In the genomic region with DNA sequence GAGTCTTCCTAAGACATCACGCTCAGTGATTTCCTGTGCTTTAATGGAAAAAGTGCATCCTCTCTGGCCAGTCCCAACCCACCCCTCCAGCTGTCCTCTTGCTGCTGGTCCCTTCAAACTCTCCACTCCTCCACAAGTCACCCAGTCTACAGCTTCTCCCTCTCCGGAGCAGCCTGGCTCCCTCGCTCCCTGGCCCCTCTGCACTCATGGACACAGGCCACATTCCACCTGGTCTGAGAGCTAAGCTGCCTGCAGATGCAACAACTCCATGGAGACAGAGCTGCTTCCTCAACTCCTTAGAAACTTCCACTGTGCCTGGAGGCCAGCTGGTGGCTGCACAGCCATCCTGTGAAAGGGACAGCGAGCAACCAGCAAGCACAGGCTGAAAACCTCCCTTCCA, we compare ENCODE assay signal across 36 cellular contexts.
"Had no signal": no experiment of that assay in that cellular context is flagged by ENCODE, and none has a peak within 500 bp of the region (broad histone marks: within the 10 kb centered on the region; RNA-seq: fewer than 3 reads in every experiment).

No MANE protein-coding gene starts in this region.

- H3K4me1 ChIP-seq: adrenal gland, body of pancreas, breast epithelium had no signal

- H3K27me3 Mint-ChIP-seq: activated CD4-positive, alpha-beta T cell treated with anti-CD3 and anti-CD28 coated beads, Interleukin-2, amount 10 ng/mL, durations not matched to agents 24 days and 14 days had no signal

- H3K36me3 Mint-ChIP-seq: activated CD4-positive, alpha-beta memory T cell treated with anti-CD3 and anti-CD28 coated beads for 36 hours; activated naive CD8-positive, alpha-beta T cell treated with anti-CD3 and anti-CD28 coated beads for 36 hours had no signal

- FAIRE-seq: astrocyte, colon, TTC549 had no signal

- ATAC-seq: activated CD8-positive, alpha-beta T cell treated with anti-CD3 and anti-CD28 coated beads for 36 hours; activated naive CD4-positive, alpha-beta T cell treated with anti-CD3 and anti-CD28 coated beads, Interleukin-2, amount 50 U/mL, for 72 hours; activated T-cell treated with anti-CD3 and anti-CD28 coated beads, Interleukin-2, amount 50 U/mL, for 4 hours; activated T-cell treated with anti-CD3 and anti-CD28 coated beads, Interleukin-2, amount 50 U/mL, for 72 hours; activated T-helper 17 cell treated with anti-CD3 and anti-CD28 coated beads, Interleukin-2, amount 50 U/mL, for 72 hours; body of pancreas had no signal

- H3K4me1 Mint-ChIP-seq: activated B cell treated with CpG ODN at 0.5 μM for 24 hours; activated CD4-positive, alpha-beta T cell treated with anti-CD3 and anti-CD28 coated beads, Interleukin-2, amount 10 ng/mL, durations not matched to agents 24 days and 14 days; activated naive CD8-positive, alpha-beta T cell treated with anti-CD3 and anti-CD28 coated beads for 36 hours; activated T-helper 17 cell treated with anti-CD3 and anti-CD28 coated beads, Interleukin-2, amount 50 U/mL, for 72 hours had no signal

- H3K27ac Mint-ChIP-seq: activated B cell treated with CpG ODN at 0.5 μM for 24 hours; activated CD4-positive, alpha-beta memory T cell treated with anti-CD3 and anti-CD28 coated beads for 36 hours; activated CD4-positive, alpha-beta T cell treated with anti-CD3 and anti-CD28 coated beads, Interleukin-2, amount 10 ng/mL, durations not matched to agents 24 days and 14 days; activated CD8-positive, alpha-beta T cell treated with anti-CD3 and anti-CD28 coated beads for 36 hours; activated naive CD4-positive, alpha-beta T cell treated with anti-CD3 and anti-CD28 coated beads for 36 hours; activated naive CD4-positive, alpha-beta T cell treated with anti-CD3 and anti-CD28 coated beads, Interleukin-2, amount 50 U/mL, for 72 hours; activated naive CD8-positive, alpha-beta T cell treated with anti-CD3 and anti-CD28 coated beads for 36 hours; activated T-cell treated with anti-CD3 and anti-CD28 coated beads, Interleukin-2, amount 50 U/mL, for 72 hours; activated T-helper 1 cell treated with anti-CD3 and anti-CD28 coated beads, Interleukin-12 subunit alpha, Interleukin-12 subunit beta, Interleukin-2, Interleukin-4 antibody, amounts not matched to agents 30 ng/mL and 10 ng/mL and 1 ng/mL, durations not matched to agents 14 hours and 24 hours and 36 hours; activated T-helper 17 cell treated with anti-CD3 and anti-CD28 coated beads, Interleukin-2, amount 50 U/mL, for 72 hours; T-helper 2 cell treated with Interferon-gamma antibody and Interleukin-4, amounts not matched to agents 5 μg/mL and 100 μg/mL, for 36 hours had no signal

- H3K36me3 ChIP-seq: adrenal gland, brain microvascular endothelial cell, breast epithelium had no signal

- H3K4me3 Mint-ChIP-seq: activated B cell treated with CpG ODN at 0.5 μM for 24 hours; activated CD4-positive, alpha-beta memory T cell treated with anti-CD3 and anti-CD28 coated beads for 36 hours; activated CD4-positive, alpha-beta T cell treated with anti-CD3 and anti-CD28 coated beads, Interleukin-2, amount 10 ng/mL, durations not matched to agents 24 days and 14 days; activated CD8-positive, alpha-beta T cell treated with anti-CD3 and anti-CD28 coated beads for 36 hours; activated naive CD4-positive, alpha-beta T cell treated with anti-CD3 and anti-CD28 coated beads for 36 hours; activated naive CD8-positive, alpha-beta T cell treated with anti-CD3 and anti-CD28 coated beads for 36 hours; activated T-cell treated with anti-CD3 and anti-CD28 coated beads, Interleukin-2, amount 50 U/mL, for 4 hours; activated T-cell treated with anti-CD3 and anti-CD28 coated beads, Interleukin-2, amount 50 U/mL, for 72 hours; activated T-helper 1 cell treated with anti-CD3 and anti-CD28 coated beads, Interleukin-12 subunit alpha, Interleukin-12 subunit beta, Interleukin-2, Interleukin-4 antibody, amounts not matched to agents 30 ng/mL and 10 ng/mL and 1 ng/mL, durations not matched to agents 14 hours and 24 hours and 36 hours; activated T-helper 17 cell treated with anti-CD3 and anti-CD28 coated beads, Interleukin-2, amount 50 U/mL, for 72 hours; T-helper 2 cell treated with Interferon-gamma antibody and Interleukin-4, amounts not matched to agents 5 μg/mL and 100 μg/mL, for 36 hours had no signal

- H3K9me3 ChIP-seq: adrenal gland, breast epithelium had no signal

- H3K27me3 ChIP-seq: adrenal gland, body of pancreas, brain microvascular endothelial cell, breast epithelium had no signal

- H3K4me3 ChIP-seq: adrenal gland, body of pancreas, breast epithelium had no signal

- DNase-seq: activated B cell treated with CpG ODN at 0.5 μM for 24 hours; activated CD4-positive, alpha-beta memory T cell treated with anti-CD3 and anti-CD28 coated beads for 36 hours; activated CD4-positive, alpha-beta T cell treated with anti-CD3 and anti-CD28 coated beads for 4 hours; activated CD4-positive, alpha-beta T cell treated with anti-CD3 and anti-CD28 coated beads, Interleukin-2, amount 10 ng/mL, durations not matched to agents 24 days and 14 days; activated CD4-positive, alpha-beta T cell treated with anti-CD3 and anti-CD28 coated beads, Interleukin-2, amount 50 U/mL, for 1 hour; activated CD4-positive, alpha-beta T cell treated with anti-CD3 and anti-CD28 coated beads, Interleukin-2, amount 50 U/mL, for 4 hours; activated CD4-positive, CD25-positive, alpha-beta regulatory T cell treated with anti-CD3 and anti-CD28 coated beads, Interleukin-2, amount 50 U/mL, for 72 hours; activated CD8-positive, alpha-beta memory T cell treated with anti-CD3 and anti-CD28 coated beads, Interleukin-2, amount 50 U/mL, for 4 hours; activated CD8-positive, alpha-beta T cell treated with anti-CD3 and anti-CD28 coated beads for 36 hours; activated effector memory CD4-positive, alpha-beta T cell treated with anti-CD3 and anti-CD28 coated beads, Interleukin-2, amount 50 U/mL, for 16 hours; activated gamma-delta T cell treated with Interleukin-2 at 50 U/mL for 16 hours; activated naive CD4-positive, alpha-beta T cell; activated naive CD4-positive, alpha-beta T cell treated with anti-CD3 and anti-CD28 coated beads for 36 hours; activated naive CD4-positive, alpha-beta T cell treated with anti-CD3 and anti-CD28 coated beads, Interleukin-2, amount 50 U/mL, for 16 hours; activated naive CD8-positive, alpha-beta T cell treated with anti-CD3 and anti-CD28 coated beads for 36 hours; activated T-cell treated with anti-CD3 and anti-CD28 coated beads for 4 hours; activated T-cell treated with anti-CD3 and anti-CD28 coated beads, Interleukin-2, amount 50 U/mL, for 1 hour; activated T-cell treated with anti-CD3 and anti-CD28 coated beads, Interleukin-2, amount 50 U/mL, for 4 hours; activated T-cell treated with anti-CD3 and anti-CD28 coated beads, Interleukin-2, amount 50 U/mL, for 72 hours; adrenal gland; amniotic stem cell; aorta; body of pancreas; brain microvascular endothelial cell; central memory CD4-positive, alpha-beta T cell; T-helper 2 cell; T-helper 9 cell had no signal

- H3K9me3 Mint-ChIP-seq: activated CD4-positive, alpha-beta T cell treated with anti-CD3 and anti-CD28 coated beads, Interleukin-2, amount 10 ng/mL, durations not matched to agents 24 days and 14 days; activated CD8-positive, alpha-beta T cell treated with anti-CD3 and anti-CD28 coated beads for 36 hours; activated naive CD4-positive, alpha-beta T cell treated with anti-CD3 and anti-CD28 coated beads for 36 hours; activated naive CD8-positive, alpha-beta T cell treated with anti-CD3 and anti-CD28 coated beads for 36 hours; activated T-cell treated with anti-CD3 and anti-CD28 coated beads, Interleukin-2, amount 50 U/mL, for 4 hours; activated T-helper 1 cell treated with anti-CD3 and anti-CD28 coated beads, Interleukin-12 subunit alpha, Interleukin-12 subunit beta, Interleukin-2, Interleukin-4 antibody, amounts not matched to agents 30 ng/mL and 10 ng/mL and 1 ng/mL, durations not matched to agents 14 hours and 24 hours and 36 hours; T-helper 2 cell treated with Interferon-gamma antibody and Interleukin-4, amounts not matched to agents 5 μg/mL and 100 μg/mL, for 36 hours had no signal

- H3K27ac ChIP-seq: adrenal gland, body of pancreas, brain microvascular endothelial cell, breast epithelium, VCaP had no signal
